12 cellular contexts compared by ENCODE assay signal in the genomic region with DNA sequence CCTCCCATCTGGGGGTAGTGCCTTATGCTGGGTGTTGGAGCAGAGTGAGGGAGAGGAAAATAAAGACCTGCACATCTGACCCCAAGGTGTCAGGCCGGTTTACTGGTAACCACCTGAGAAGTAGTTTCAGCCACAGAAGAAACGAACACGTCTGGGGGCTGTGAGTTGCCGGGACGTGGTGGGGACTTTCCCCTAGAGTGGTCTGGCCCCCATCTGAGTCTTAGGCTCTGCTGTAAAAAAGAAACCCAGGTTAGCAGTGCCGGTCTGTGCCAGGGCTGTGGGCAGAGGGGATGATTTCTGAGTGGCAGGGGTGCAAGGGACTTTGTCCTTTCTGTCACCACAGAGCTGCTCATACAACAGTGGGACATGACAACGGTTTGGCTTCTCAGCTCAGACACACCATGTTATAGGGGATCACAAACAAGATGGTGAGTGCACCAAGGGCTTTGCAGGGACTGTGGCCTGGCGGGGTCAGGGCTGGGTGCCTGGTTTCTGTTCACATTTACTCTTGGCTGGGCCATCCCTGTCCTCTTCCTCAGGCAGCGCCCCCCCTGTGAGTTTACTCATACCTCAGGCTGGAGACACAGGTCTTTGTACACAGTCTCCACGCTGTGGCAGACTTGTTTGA. TPM values are rescaled to one million over a fixed set of nuclear protein-coding genes. Genes with fewer than 3 reads are reported as not detected.
A peak's percentile ranks its signal among the peaks of the same experiment; 100 is the strongest.
DNase-seq lines count a peak whose midpoint lies in the region; ATAC-seq, FAIRE-seq and TF ChIP-seq lines count a peak whose summit lies in the region.
"Had no signal": no experiment of that assay in that cellular context is flagged by ENCODE, and none has a peak within 500 bp of the region (broad histone marks: within the 10 kb centered on the region; RNA-seq: fewer than 3 reads in every experiment).

No MANE protein-coding gene starts in this region.

- no peaks in the 10 kb centered on the region for H3K27me3 Mint-ChIP-seq in osteocyte (ENCODE audit: unreplicated experiment)
- H3K27me3 Mint-ChIP-seq: naive B cell had no signal

- TF ChIP-seq POLR2A in GM12892 (IDR thresholded peaks at IDR 0.05; ENCODE audit: low read depth, low read length) = no peak

- H3K36me3 Mint-ChIP-seq in osteocyte (ENCODE audit: unreplicated experiment) = peaks cover 4% of the 10 kb centered on the region

- H3K9me3 Mint-ChIP-seq in osteocyte (ENCODE audit: unreplicated experiment) = no peaks in the 10 kb centered on the region
- H3K9me3 Mint-ChIP-seq: naive B cell had no signal

- FAIRE-seq in GM12892 (lab: Jason Lieb, UNC) = peak; percentile 87

- no peak overlapping the region for H3K27ac Mint-ChIP-seq in osteocyte (ENCODE audit: unreplicated experiment)

- ATAC-seq in GM19351 (IDR thresholded peaks at IDR 0.05; ENCODE audit: unreplicated experiment) (peak; percentile 69), HG02973 (IDR thresholded peaks at IDR 0.05; ENCODE audit: unreplicated experiment) (peak; percentile 68)

- no peak for TF ChIP-seq CTCF in osteocyte (IDR thresholded peaks at IDR 0.05)

- H3K4me1 Mint-ChIP-seq in osteocyte (ENCODE audit: unreplicated experiment) = no peaks in the 10 kb centered on the region

- no peak overlapping the region for H3K4me3 Mint-ChIP-seq in osteocyte (ENCODE audit: unreplicated experiment)
- H3K4me3 Mint-ChIP-seq: naive B cell had no signal

- DNase-seq in GM12892 (ENCODE audit: insufficient read length) (peak; percentile 70), osteocyte (ENCODE audit: extremely low spot score, unreplicated experiment) (no peak), amygdala (lab: John Stamatoyannopoulos, UW) (no peak), NCI-H1092 treated with DMSO at 0.1 percent for 48 hours (lab: John Stamatoyannopoulos, UW) (no peak), NCI-H345 treated with DMSO at 0.1 percent for 48 hours (lab: John Stamatoyannopoulos, UW; ENCODE audit: unreplicated experiment) (no peak)
- DNase-seq in activated T-cell treated with anti-CD3 and anti-CD28 coated beads, Interleukin-2, amount 50 U/mL, for 48 hours = peak; percentile 45 to 59
- DNase-seq: C1 segment of cervical spinal cord; naive B cell; NCI-H146; stimulated activated CD4-positive, alpha-beta T cell treated with anti-CD3 and anti-CD28 coated beads, Interleukin-12 subunit alpha, Interleukin-12 subunit beta, amount 100 ng/mL, for 4 hours had no signal

RNA-seq across cellular contexts. Expression of a gene that starts 9.0 kb away (rescaled TPM):
- 37.1 TPM for polyA plus RNA-seq in GM12892 (2012; ENCODE audit: missing spikeins)
- 23.1 and 23.8 TPM in 2 replicates for total RNA-seq in osteocyte

RNA-seq across cellular contexts. Expression of a gene that starts 13.0 kb away (rescaled TPM):
- polyA plus RNA-seq in GM12892 (2012; ENCODE audit: missing spikeins) = not detected
- total RNA-seq in osteocyte = not detected in 2 replicates

RNA-seq across cellular contexts. Expression of a gene that starts 18.8 kb away (rescaled TPM):
- polyA plus RNA-seq in GM12892 (2012; ENCODE audit: missing spikeins) = 14.7 TPM
- total RNA-seq in osteocyte = 47.3 and 57.0 TPM in 2 replicates

RNA-seq across cellular contexts. Expression of a gene that starts 19.1 kb away (rescaled TPM):
- 2.9 TPM for polyA plus RNA-seq in GM12892 (2012; ENCODE audit: missing spikeins)
- total RNA-seq in osteocyte = not detected in 2 replicates

RNA-seq across cellular contexts. Expression of a gene that starts 33.5 kb away (rescaled TPM):
- polyA plus RNA-seq in GM12892 (2012; ENCODE audit: missing spikeins) = 48.8 TPM
- total RNA-seq in osteocyte = 55.6 and 60.3 TPM in 2 replicates

Comparison
In these comparisons a context has a peak if more than half of its experiments do, and no peak if none do; other contexts are left out.
1. DNase-seq: peak in GM12892 (single experiment) and activated T-cell treated with anti-CD3 and anti-CD28 coated beads, Interleukin-2, amount 50 U/mL, for 48 hours (2 of 2); none in osteocyte (single experiment), amygdala (0 of 56), NCI-H1092 treated with DMSO at 0.1 percent for 48 hours (single experiment) and NCI-H345 treated with DMSO at 0.1 percent for 48 hours (single experiment).